8 cellular contexts compared by ENCODE assay signal in the genomic region with DNA sequence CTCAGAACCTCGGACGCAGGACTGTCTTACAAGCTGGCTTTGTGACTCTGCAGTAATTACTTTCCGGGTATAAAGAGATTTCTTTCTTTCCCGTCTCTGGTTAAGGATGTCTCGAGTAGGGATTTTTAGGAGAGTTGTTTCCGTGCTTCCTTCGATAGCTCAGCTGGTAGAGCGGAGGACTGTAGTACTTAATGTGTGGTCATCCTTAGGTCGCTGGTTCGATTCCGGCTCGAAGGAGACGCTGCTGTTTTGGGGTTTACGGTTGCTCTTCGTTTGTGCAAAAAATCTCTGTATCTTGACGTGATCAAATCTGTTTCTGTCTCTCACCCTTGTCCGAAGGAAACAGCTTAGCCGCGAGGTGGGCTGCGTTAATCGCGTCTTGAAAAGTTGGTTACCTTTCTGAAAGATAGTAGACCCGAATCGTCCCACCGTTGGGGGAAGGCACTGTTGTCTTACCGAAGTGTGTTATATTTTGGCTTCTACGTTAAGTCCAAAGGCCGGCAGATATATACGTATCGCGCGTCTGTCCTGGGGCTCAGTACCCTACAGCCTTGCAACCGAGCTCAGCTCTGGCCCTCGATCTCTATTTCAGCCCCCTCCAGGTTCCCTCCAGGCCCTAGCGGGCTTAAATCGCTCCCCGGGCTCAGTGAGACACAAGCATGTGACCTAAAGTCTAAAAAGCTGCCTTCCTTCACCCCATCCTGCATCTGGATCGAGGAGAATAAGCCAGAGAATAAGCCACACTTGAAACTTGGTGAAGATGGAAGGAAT. TPM values are rescaled to one million over a fixed set of nuclear protein-coding genes. Genes with fewer than 3 reads are reported as not detected.
DNase-seq lines count a peak whose midpoint lies in the region; ATAC-seq and TF ChIP-seq lines count a peak whose summit lies in the region.

No MANE protein-coding gene starts in this region.

- CTCF ChIA-PET in activated naive CD4-positive, alpha-beta T cell treated with anti-CD3 and anti-CD28 coated beads for 36 hours (lab: Charles Lee) = interaction anchor here (1.1 to 5.0 kb wide), 6 partner anchors 9 to 287 kb away, joined by 3 to 36 read pairs (median 18); no protein-coding TSS in a partner anchor

- no peak overlapping the region for H3K27ac Mint-ChIP-seq in activated naive CD4-positive, alpha-beta T cell treated with anti-CD3 and anti-CD28 coated beads for 36 hours
- no peak overlapping the region for H3K27ac Mint-ChIP-seq in osteocyte (ENCODE audit: unreplicated experiment)

- peaks cover 22% of the 10 kb centered on the region for H3K4me1 Mint-ChIP-seq in activated naive CD4-positive, alpha-beta T cell treated with anti-CD3 and anti-CD28 coated beads for 36 hours (ENCODE audit: low read depth)
- peaks cover 28% of the 10 kb centered on the region for H3K4me1 Mint-ChIP-seq in osteocyte (ENCODE audit: unreplicated experiment)

- DNase-seq in Caki2 (ENCODE audit: low read depth) = peak; percentile 86
- peak; percentile 25 for DNase-seq in HuH-7 (ENCODE audit: low spot score)
- peak; percentile 81 to 93 for DNase-seq in SJCRH30
- peak; percentile 91 for DNase-seq in activated naive CD4-positive, alpha-beta T cell treated with anti-CD3 and anti-CD28 coated beads for 36 hours
- peak; percentile 47 to 93 (median 80) for DNase-seq in head of caudate nucleus
- peak; percentile 93 for DNase-seq in osteocyte (ENCODE audit: extremely low spot score, unreplicated experiment)

- H3K36me3 Mint-ChIP-seq in activated naive CD4-positive, alpha-beta T cell treated with anti-CD3 and anti-CD28 coated beads for 36 hours (ENCODE audit: low read depth) = no peaks in the 10 kb centered on the region
- H3K36me3 Mint-ChIP-seq in osteocyte (ENCODE audit: unreplicated experiment) = no peaks in the 10 kb centered on the region

- H3K27me3 ChIP-seq in SJCRH30 = no peaks in the 10 kb centered on the region
- H3K27me3 ChIP-seq in thymus (ENCODE audit: control insufficient read depth, insufficient read depth) = no peaks in the 10 kb centered on the region

- H3K9me3 Mint-ChIP-seq in activated naive CD4-positive, alpha-beta T cell treated with anti-CD3 and anti-CD28 coated beads for 36 hours = no peaks in the 10 kb centered on the region
- H3K9me3 Mint-ChIP-seq in osteocyte (ENCODE audit: unreplicated experiment) = no peaks in the 10 kb centered on the region

- intact Hi-C loops in activated naive CD4-positive, alpha-beta T cell treated with anti-CD3 and anti-CD28 coated beads for 36 hours (cut with micrococcal nuclease) = loop anchor here (1.0 to 10.0 kb wide), 9 partner anchors 8 to 771 kb away; a partner anchor contains a TSS
- intact Hi-C loops in head of caudate nucleus (cut with DNase I) = loop anchor here (2.0 to 10.0 kb wide), 4 partner anchors 51 to 356 kb away; a partner anchor contains a TSS

- H3K27ac ChIP-seq in SJCRH30 (peak overlapping the region; percentile 79), thymus (ENCODE audit: low read depth) (peak overlapping the region; percentile 99)

- no peak overlapping the region for H3K4me3 Mint-ChIP-seq in activated naive CD4-positive, alpha-beta T cell treated with anti-CD3 and anti-CD28 coated beads for 36 hours
- no peak overlapping the region for H3K4me3 Mint-ChIP-seq in osteocyte (ENCODE audit: unreplicated experiment)

- H3K4me3 ChIP-seq in SJCRH30 (peak overlapping the region; percentile 77), thymus (ENCODE audit: low read length) (peak overlapping the region; percentile 82)

- H3K4me1 ChIP-seq in SJCRH30 (no peaks in the 10 kb centered on the region), thymus (ENCODE audit: control insufficient read depth, insufficient read depth, low read length) (peaks cover 17% of the 10 kb centered on the region)

- no peaks in the 10 kb centered on the region for H3K36me3 ChIP-seq in SJCRH30
- H3K36me3 ChIP-seq in thymus (ENCODE audit: control insufficient read depth, insufficient read depth) = no peaks in the 10 kb centered on the region

- ATAC-seq in GM21447 (IDR thresholded peaks at IDR 0.05; ENCODE audit: unreplicated experiment) = peak; percentile 29

- no peaks in the 10 kb centered on the region for H3K27me3 Mint-ChIP-seq in activated naive CD4-positive, alpha-beta T cell treated with anti-CD3 and anti-CD28 coated beads for 36 hours (ENCODE audit: low read depth)
- H3K27me3 Mint-ChIP-seq in osteocyte (ENCODE audit: unreplicated experiment) = no peaks in the 10 kb centered on the region

- in situ Hi-C loops in Caki2 (cut with HindIII; ENCODE audit: low pct_unique_long_range_greater_than_20kb, low sequenced_read_pairs) = no loop called here

- H3K9me3 ChIP-seq in SJCRH30 (replicated peaks) (no peaks in the 10 kb centered on the region), thymus (ENCODE audit: control insufficient read depth) (no peaks in the 10 kb centered on the region)

- TF ChIP-seq CTCF in osteocyte (IDR thresholded peaks at IDR 0.05) = no peak

- under 1% methylated on average over 38 of the region's 38 CpGs for WGBS in thymus

RNA-seq across cellular contexts. Expression of a gene that starts 1.1 kb away (rescaled TPM):
- 18.5 and 21.6 TPM in 2 replicates for total RNA-seq in Caki2 (2014; rRNA removed; shearing (Covaris generic); ENCODE audit: low replicate concordance)
- 0.69 and 0.71 TPM in 2 replicates for total RNA-seq in SJCRH30 (2014; rRNA removed; shearing (Covaris generic))
- total RNA-seq in activated naive CD4-positive, alpha-beta T cell treated with anti-CD3 and anti-CD28 coated beads for 36 hours = under 1 TPM in 1 of 2 experiments, not detected in 1; 0.19 TPM
- 17.2 and 17.8 TPM in 2 replicates for total RNA-seq in osteocyte
- 25.4 TPM for polyA plus RNA-seq in thymus

RNA-seq across cellular contexts. Expression of a gene that starts 5.3 kb away (rescaled TPM):
- total RNA-seq in Caki2 (2014; rRNA removed; shearing (Covaris generic); ENCODE audit: low replicate concordance) = 2.0 and 3.4 TPM in 2 replicates
- 0.49 and 0.79 TPM in 2 replicates for total RNA-seq in SJCRH30 (2014; rRNA removed; shearing (Covaris generic))
- under 1 TPM; 0.27 to 0.38 TPM for total RNA-seq in activated naive CD4-positive, alpha-beta T cell treated with anti-CD3 and anti-CD28 coated beads for 36 hours
- 7.4 and 8.6 TPM in 2 replicates for total RNA-seq in osteocyte
- polyA plus RNA-seq in thymus = 9.1 TPM

RNA-seq across cellular contexts. Expression of a gene that starts 41.8 kb away (rescaled TPM):
- not detected in 2 replicates for total RNA-seq in Caki2 (2014; rRNA removed; shearing (Covaris generic); ENCODE audit: low replicate concordance)
- total RNA-seq in SJCRH30 (2014; rRNA removed; shearing (Covaris generic)) = not detected in 2 replicates
- total RNA-seq in activated naive CD4-positive, alpha-beta T cell treated with anti-CD3 and anti-CD28 coated beads for 36 hours = not detected
- total RNA-seq in osteocyte = not detected in 2 replicates
- not detected for polyA plus RNA-seq in thymus

Comparison
In these comparisons a context has a peak if more than half of its experiments do, and no peak if none do; other contexts are left out.
1. Peak in every context shown above with its lines: DNase-seq, ATAC-seq, H3K4me3 ChIP-seq and H3K27ac ChIP-seq.
2. DNase-seq: peak in every context shown above with its lines; median percentile 93 in osteocyte; 91 in activated naive CD4-positive, alpha-beta T cell treated with anti-CD3 and anti-CD28 coated beads for 36 hours; 87 in SJCRH30; 86 in Caki2; 80 in head of caudate nucleus; 25 in HuH-7.
3. RNA of a gene that starts 1.1 kb away (total RNA-seq): 18.5 to 21.6 TPM in Caki2 and 17.2 to 17.8 TPM in osteocyte; 0.69 to 0.71 TPM in SJCRH30 and 0.19 TPM in activated naive CD4-positive, alpha-beta T cell treated with anti-CD3 and anti-CD28 coated beads for 36 hours; every median in the first group is over 10 times any median in the second.